Comparison of ENCODE assay signal across 8 cellular contexts in genomic region chr22:31344369-31345330, GRCh38. TPM values are rescaled to one million over a fixed set of nuclear protein-coding genes. Genes with fewer than 3 reads are reported as not detected.
DNase-seq lines count a peak whose midpoint lies in the region; ATAC-seq, FAIRE-seq and TF ChIP-seq lines count a peak whose summit lies in the region.

No MANE protein-coding gene starts in this region.

- H3K27me3 ChIP-seq in body of pancreas, result no peaks in the 10 kb centered on the region

- H3K9me3 ChIP-seq in body of pancreas (no peaks in the 10 kb centered on the region), kidney (ENCODE audit: control insufficient read depth in 1 of 2, low read length in 2 of 2) (no peaks in the 10 kb centered on the region)

- peaks cover 72% of the 10 kb centered on the region for H3K4me1 ChIP-seq in body of pancreas
- H3K4me1 ChIP-seq in kidney (ENCODE audit: control insufficient read depth in 1 of 2, insufficient read depth in 1 of 2, low read depth in 1 of 2, low read length in 2 of 2), result peaks cover 29 to 53% of the 10 kb centered on the region in 2 donors

- DNase-seq in GM12864 (ENCODE audit: low read depth), result no peak
- DNase-seq in RWPE1 (ENCODE audit: low spot score), result no peak
- DNase-seq in body of pancreas, result peak; percentile 55 to 71 (median 68)
- peak; percentile 84 for DNase-seq in kidney
- DNase-seq in stimulated activated CD4-positive, alpha-beta T cell treated with anti-CD3 and anti-CD28 coated beads, Interleukin-2, amount 100 ng/mL, for 4 hours (ENCODE audit: low read depth), result peak; percentile 18
- DNase-seq in NCI-H2171 treated with DMSO at 0.1 percent for 48 hours (lab: John Stamatoyannopoulos, UW), result no peak
- DNase-seq in HCEC 1CT, result no peak

- H3K27ac ChIP-seq in RWPE1, result peak overlapping the region; percentile 97
- H3K27ac ChIP-seq in body of pancreas, result peak overlapping the region; percentile 88 to 93 (median 92)
- peak overlapping the region; percentile 85 to 92 for H3K27ac ChIP-seq in kidney (ENCODE audit: low read depth in 2 of 2, low read length in 2 of 2)

- H3K36me3 ChIP-seq in body of pancreas (replicated peaks in 1 of 2; ENCODE audit: insufficient read depth in 1 of 2, low read depth in 2 of 2) (no peaks in the 10 kb centered on the region), kidney (ENCODE audit: control insufficient read depth in 1 of 2, insufficient read depth in 2 of 2, low read length in 2 of 2) (peaks cover 7 to 12% of the 10 kb centered on the region in 2 donors)

- POLR2A ChIA-PET in RWPE1 (lab: Yijun Ruan, JAX; ENCODE audit: low non-redundant PET), result interaction anchor here (0.6 kb wide), 1 partner anchor 33 kb away, joined by 3 read pairs; no protein-coding TSS in a partner anchor

- FAIRE-seq in kidney (lab: Jason Lieb, UNC), result no peak

- H3K9ac ChIP-seq in kidney (ENCODE audit: low read length in 2 of 2), result peak overlapping the region; percentile 43 to 74

- TF ChIP-seq POLR2A in body of pancreas (IDR thresholded peaks at IDR 0.05), result no peak

- H3K4me3 ChIP-seq in GM12864 (ENCODE audit: low read depth, low read length) (peak overlapping the region; percentile 73), body of pancreas (peak overlapping the region; percentile 36 to 46), kidney (ENCODE audit: low read length in 2 of 2) (peak overlapping the region; percentile 51 to 53)

- intact Hi-C loops in body of pancreas (cut with DNase I) (no loop called here), kidney (cut with DNase I) (no loop called here)

- TF ChIP-seq CTCF in GM12864 (IDR thresholded peaks at IDR 0.05; ENCODE audit: low read depth, low read length, missing control alignments) (no peak), RWPE1 (conservative IDR thresholded peaks at IDR 0.05; ENCODE audit: low read depth) (no peak), body of pancreas (IDR thresholded peaks at IDR 0.05) (no peak), kidney (IDR thresholded peaks at IDR 0.05; ENCODE audit: borderline replicate concordance, extremely low read depth, insufficient read depth) (no peak)

- CTCF ChIA-PET in RWPE1 (lab: Yijun Ruan, JAX), result interaction anchor here (0.6 to 1.2 kb wide), 2 partner anchors 31 to 141 kb away, joined by 3 read pairs; no protein-coding TSS in a partner anchor

- 13 to 25% methylated on average over 23 to 43 of the region's 46 CpGs for WGBS in body of pancreas, 2 donors

- ATAC-seq in body of pancreas, result no peak
- ATAC-seq in GM21515 (IDR thresholded peaks at IDR 0.05; ENCODE audit: unreplicated experiment), result no peak

RNA-seq across cellular contexts. Expression of gene PATZ1, which starts 1.5 kb away (rescaled TPM):
- total RNA-seq in body of pancreas, result 10 to 100 TPM; 24.1 to 25.1 TPM
- 40.9 TPM for total RNA-seq in kidney
- polyA plus RNA-seq in kidney (ENCODE audit: insufficient read depth, low read depth, low replicate concordance), result 33.3 TPM

RNA-seq across cellular contexts. Expression of gene PIK3IP1, which starts 52.4 kb away (rescaled TPM):
- 10 to 100 TPM in 1 of 2 donors, 1 to 10 TPM in 1; 5.6 to 18.9 TPM for total RNA-seq in body of pancreas
- total RNA-seq in kidney, result 42.7 TPM
- 21.4 TPM for polyA plus RNA-seq in kidney (ENCODE audit: insufficient read depth, low read depth, low replicate concordance)

RNA-seq across cellular contexts. Expression of gene DRG1, which starts 54.8 kb away (rescaled TPM):
- total RNA-seq in body of pancreas (10 to 100 TPM; 18.8 to 37.9 TPM), kidney (46.5 TPM)
- 93.3 TPM for polyA plus RNA-seq in kidney (ENCODE audit: insufficient read depth, low read depth, low replicate concordance)

Comparison
In these comparisons a context has a peak if more than half of its experiments do, and no peak if none do; other contexts are left out.
1. DNase-seq: peak in body of pancreas (4 of 4), kidney (single experiment) and stimulated activated CD4-positive, alpha-beta T cell treated with anti-CD3 and anti-CD28 coated beads, Interleukin-2, amount 100 ng/mL, for 4 hours (single experiment); none in GM12864 (single experiment), RWPE1 (single experiment), NCI-H2171 treated with DMSO at 0.1 percent for 48 hours (single experiment) and HCEC 1CT (single experiment).
2. Peak in every context shown above with its lines, with median percentiles within 50 percentile points of each other: H3K4me3 ChIP-seq and H3K27ac ChIP-seq.